18 cellular contexts compared by ENCODE assay signal in genomic region chr2:223050900-223051299, GRCh38. TPM values are rescaled to one million over a fixed set of nuclear protein-coding genes. Genes with fewer than 3 reads are reported as not detected.
DNase-seq lines count a peak whose midpoint lies in the region; ATAC-seq and TF ChIP-seq lines count a peak whose summit lies in the region.
"Had no signal": no experiment of that assay in that cellular context is flagged by ENCODE, and none has a peak within 500 bp of the region (broad histone marks: within the 10 kb centered on the region; RNA-seq: fewer than 3 reads in every experiment).

No MANE protein-coding gene starts in this region.

- CTCF ChIA-PET in PC-9 (lab: Charles Lee) = interaction anchor here (0.7 kb wide), 1 partner anchor 79 kb away, joined by 3 read pairs; no protein-coding TSS in a partner anchor

- no TSS peak for BruUV-seq in PC-9 (replicated peaks; lab: Mats Ljungman, UMichigan)

- no peaks in the 10 kb centered on the region for H3K36me3 ChIP-seq in lower lobe of right lung
- H3K36me3 ChIP-seq in stomach smooth muscle (ENCODE audit: control insufficient read depth in 2 of 2, insufficient read depth in 2 of 2, low read length in 2 of 2) = no peaks in the 10 kb centered on the region
- no peaks in the 10 kb centered on the region for H3K36me3 ChIP-seq in PC-9 (ENCODE audit: low read depth)

- peaks cover 27 to 38% of the 10 kb centered on the region in 2 donors for H3K27me3 Mint-ChIP-seq in stimulated activated naive B cell treated with anti-CD40 and anti-IgM and Interleukin-4, amounts not matched to agents 10 μg/mL and 1 μg/mL and 100 μg/mL, for 72 hours

- DNase-seq in HFF-Myc (ENCODE audit: extremely low read depth, low read depth) = no peak
- peak; percentile 44 to 52 for DNase-seq in cardiac fibroblast (ENCODE audit: low read depth in 2 of 2)
- no peak for DNase-seq in lower lobe of right lung
- no peak for DNase-seq in PC-9
- DNase-seq in cerebellar cortex (ENCODE audit: low spot score) = no peak
- DNase-seq in stimulated activated naive B cell treated with anti-CD40 and anti-IgM and Interleukin-4, amounts not matched to agents 10 μg/mL and 1 μg/mL and 100 μg/mL, for 72 hours = no peak
- DNase-seq: activated CD4-positive, CD25-positive, alpha-beta regulatory T cell treated with anti-CD3 and anti-CD28 coated beads, Interleukin-2, amount 50 U/mL, for 72 hours; activated T-cell treated with anti-CD3 and anti-CD28 coated beads, Interleukin-2, amount 50 U/mL, for 1 hour; CD4-positive, alpha-beta memory T cell; endodermal cell; stimulated activated CD4-positive, alpha-beta T cell treated with anti-CD3 and anti-CD28 coated beads, Interleukin-4, amount 100 ng/mL, for 1 hour; stimulated activated naive CD4-positive, alpha-beta T cell treated with Interleukin-2 at 50 U/mL for 16 hours; SW 1271 had no signal

- H3K27ac ChIP-seq in lower lobe of right lung = peak overlapping the region; percentile 76
- H3K27ac ChIP-seq in stomach smooth muscle (ENCODE audit: low read length) = peak overlapping the region; percentile 93
- no peak overlapping the region for H3K27ac ChIP-seq in PC-9

- no peak for ATAC-seq in lower lobe of right lung
- ATAC-seq in HG03159 (IDR thresholded peaks at IDR 0.05; ENCODE audit: unreplicated experiment) = no peak
- no peak for ATAC-seq in stimulated activated naive B cell treated with anti-CD40 and anti-IgM and Interleukin-4, amounts not matched to agents 10 μg/mL and 1 μg/mL and 100 μg/mL, for 72 hours (replicated peaks)

- H3K4me1 Mint-ChIP-seq in stimulated activated naive B cell treated with anti-CD40 and anti-IgM and Interleukin-4, amounts not matched to agents 10 μg/mL and 1 μg/mL and 100 μg/mL, for 72 hours = no peaks in the 10 kb centered on the region
- H3K4me1 Mint-ChIP-seq: CD4-positive, alpha-beta memory T cell had no signal

- H3K4me3 ChIP-seq in HFF-Myc (replicated peaks; ENCODE audit: low read depth, low read length) = peak overlapping the region; percentile 59; the same call in 1 of the 2 replicates
- H3K4me3 ChIP-seq in cardiac fibroblast (replicated peaks in 1 of 2; ENCODE audit: low read depth in 2 of 2, low read length in 2 of 2) = no peak overlapping the region
- no peak overlapping the region for H3K4me3 ChIP-seq in lower lobe of right lung
- peak overlapping the region; percentile 72 to 92 for H3K4me3 ChIP-seq in stomach smooth muscle (ENCODE audit: low read length in 2 of 2)
- no peak overlapping the region for H3K4me3 ChIP-seq in PC-9
- H3K4me3 ChIP-seq: lung had no signal

- POLR2A ChIA-PET in PC-9 (lab: Charles Lee; ENCODE audit: unreplicated experiment) = no interaction called here

- H3K9ac ChIP-seq in stomach smooth muscle (ENCODE audit: low read length in 2 of 2) = peak overlapping the region in 1 of 2 donors; percentile 80

- no peak overlapping the region for H2AFZ ChIP-seq in PC-9

- H3K79me2 ChIP-seq in PC-9 (ENCODE audit: low read depth) = no peaks in the 10 kb centered on the region

- no peaks in the 10 kb centered on the region for H3K9me2 ChIP-seq in PC-9 (ENCODE audit: insufficient read depth)

- H3K27ac Mint-ChIP-seq in stimulated activated naive B cell treated with anti-CD40 and anti-IgM and Interleukin-4, amounts not matched to agents 10 μg/mL and 1 μg/mL and 100 μg/mL, for 72 hours = no peak overlapping the region
- H3K27ac Mint-ChIP-seq: CD4-positive, alpha-beta memory T cell; endodermal cell had no signal

- H4K20me1 ChIP-seq in PC-9 (ENCODE audit: insufficient read depth) = no peaks in the 10 kb centered on the region

- no peak for TF ChIP-seq CTCF in HFF-Myc (IDR thresholded peaks at IDR 0.05; ENCODE audit: low read depth, low read length, missing control alignments)
- TF ChIP-seq CTCF in cardiac fibroblast (IDR thresholded peaks at IDR 0.05; ENCODE audit: low read depth, low read length) = no peak
- TF ChIP-seq CTCF in lower lobe of right lung (IDR thresholded peaks at IDR 0.05) = no peak
- TF ChIP-seq CTCF in PC-9 (conservative IDR thresholded peaks at IDR 0.05) = no peak

- H3K36me3 Mint-ChIP-seq in stimulated activated naive B cell treated with anti-CD40 and anti-IgM and Interleukin-4, amounts not matched to agents 10 μg/mL and 1 μg/mL and 100 μg/mL, for 72 hours = no peaks in the 10 kb centered on the region
- H3K36me3 Mint-ChIP-seq: CD4-positive, alpha-beta memory T cell had no signal

- H3K4me2 ChIP-seq in PC-9 = no peak overlapping the region

- no peaks in the 10 kb centered on the region for H3K9me3 ChIP-seq in lower lobe of right lung
- H3K9me3 ChIP-seq in stomach smooth muscle (ENCODE audit: control insufficient read depth in 2 of 2, low read length in 2 of 2) = no peaks in the 10 kb centered on the region
- H3K9me3 ChIP-seq in PC-9 (ENCODE audit: insufficient read depth, low read depth) = no peaks in the 10 kb centered on the region; the same call in 1 of the 2 replicates

- intact Hi-C loops in lower lobe of right lung (cut with DNase I) (no loop called here), PC-9 (cut with micrococcal nuclease; ENCODE audit: unreplicated experiment) (no loop called here)

- no peak overlapping the region for H3K4me3 Mint-ChIP-seq in stimulated activated naive B cell treated with anti-CD40 and anti-IgM and Interleukin-4, amounts not matched to agents 10 μg/mL and 1 μg/mL and 100 μg/mL, for 72 hours
- H3K4me3 Mint-ChIP-seq: CD4-positive, alpha-beta memory T cell; endodermal cell had no signal

- H3K9me3 Mint-ChIP-seq in stimulated activated naive B cell treated with anti-CD40 and anti-IgM and Interleukin-4, amounts not matched to agents 10 μg/mL and 1 μg/mL and 100 μg/mL, for 72 hours = peaks cover 0 to 2% of the 10 kb centered on the region in 2 donors
- H3K9me3 Mint-ChIP-seq: endodermal cell had no signal

- H3K27me3 ChIP-seq in lower lobe of right lung (ENCODE audit: low read depth) (no peaks in the 10 kb centered on the region), stomach smooth muscle (ENCODE audit: control insufficient read depth in 1 of 2, insufficient read depth in 2 of 2, low read length in 2 of 2) (no peaks in the 10 kb centered on the region), PC-9 (ENCODE audit: insufficient read depth, low read depth) (no peaks in the 10 kb centered on the region)

- no peaks in the 10 kb centered on the region for H3F3A ChIP-seq in PC-9 (ENCODE audit: insufficient read depth, low read depth)

- H3K4me1 ChIP-seq in lower lobe of right lung = peaks cover 4% of the 10 kb centered on the region
- peaks cover 41% of the 10 kb centered on the region for H3K4me1 ChIP-seq in stomach smooth muscle (ENCODE audit: control insufficient read depth, insufficient read depth, low read length)
- no peaks in the 10 kb centered on the region for H3K4me1 ChIP-seq in PC-9 (replicated peaks; ENCODE audit: insufficient read depth)

RNA-seq across cellular contexts. Expression of gene KCNE4, which starts 1.1 kb away (rescaled TPM):
- total RNA-seq in lower lobe of right lung (1.2 TPM), PC-9 (2021) (0.11 TPM in 1 of 2 replicates, not detected in the other)
- total RNA-seq: CD4-positive, alpha-beta memory T cell; HT1080; OCI-LY7 had no signal

Comparison
In these comparisons a context has a peak if more than half of its experiments do, and no peak if none do; other contexts are left out.
1. DNase-seq: peak in cardiac fibroblast (2 of 2); none in HFF-Myc (single experiment), lower lobe of right lung (single experiment), PC-9 (0 of 2), cerebellar cortex (single experiment) and stimulated activated naive B cell treated with anti-CD40 and anti-IgM and Interleukin-4, amounts not matched to agents 10 μg/mL and 1 μg/mL and 100 μg/mL, for 72 hours (single experiment).
2. H3K4me3 ChIP-seq: peak in HFF-Myc (single experiment) and stomach smooth muscle (2 of 2); none in cardiac fibroblast (0 of 2), lower lobe of right lung (single experiment) and PC-9 (single experiment).